Comparison of ENCODE assay signal across 13 cellular contexts in genomic region chr9:110109331-110110110, GRCh38.
DNase-seq lines count a peak whose midpoint lies in the region; ATAC-seq and TF ChIP-seq lines count a peak whose summit lies in the region.
"Had no signal": no experiment of that assay in that cellular context is flagged by ENCODE, and none has a peak within 500 bp of the region (broad histone marks: within the 10 kb centered on the region; RNA-seq: fewer than 3 reads in every experiment).

No MANE protein-coding gene starts in this region.

- H3K9me3 Mint-ChIP-seq in IgD-negative memory B cell (no peaks in the 10 kb centered on the region), Calu3 (ENCODE audit: low read depth, unreplicated experiment) (no peaks in the 10 kb centered on the region)
- no peaks in the 10 kb centered on the region for H3K9me3 Mint-ChIP-seq in CD4-positive, alpha-beta T cell

- intact Hi-C loops in Calu3 (cut with micrococcal nuclease; ENCODE audit: unreplicated experiment) = no loop called here
- intact Hi-C loops in CD4-positive, alpha-beta T cell (cut with DNase I, micrococcal nuclease) = no loop called here

- ATAC-seq in DND-41 (ENCODE audit: insufficient read depth, low read depth) (no peak), GM21786 (IDR thresholded peaks at IDR 0.05; ENCODE audit: unreplicated experiment) (peak; percentile 4), HG02970 (IDR thresholded peaks at IDR 0.05; ENCODE audit: low FRiP score, unreplicated experiment) (no peak)
- no peak for ATAC-seq in CD4-positive, alpha-beta T cell (ENCODE audit: poor library complexity)
- ATAC-seq: esophagus mucosa had no signal

- H3K27me3 Mint-ChIP-seq in IgD-negative memory B cell (no peaks in the 10 kb centered on the region), Calu3 (ENCODE audit: unreplicated experiment) (no peaks in the 10 kb centered on the region)
- H3K27me3 Mint-ChIP-seq in CD4-positive, alpha-beta T cell = no peaks in the 10 kb centered on the region

- H3K4me1 Mint-ChIP-seq in IgD-negative memory B cell (peaks cover 60 to 65% (median 62%) of the 10 kb centered on the region in 3 donors), Calu3 (ENCODE audit: low read depth, unreplicated experiment) (no peaks in the 10 kb centered on the region)
- H3K4me1 Mint-ChIP-seq in CD4-positive, alpha-beta T cell (ENCODE audit: low read depth) = no peaks in the 10 kb centered on the region

- H3K27me3 ChIP-seq in DND-41 (ENCODE audit: insufficient read depth, low read length, poor library complexity) = no peaks in the 10 kb centered on the region
- no peaks in the 10 kb centered on the region for H3K27me3 ChIP-seq in CD4-positive, alpha-beta T cell (ENCODE audit: control insufficient read depth, insufficient read depth, low read length)

- H4K20me1 ChIP-seq in DND-41 (ENCODE audit: insufficient read depth, low read length) = peaks cover 34% of the 10 kb centered on the region; the same call in 1 of the 2 replicates

- DNase-seq in DND-41 (no peak), fibroblast of pulmonary artery (ENCODE audit: low read depth) (peak; percentile 41), Calu3 (no peak), ecto neural progenitor cell (ENCODE audit: low spot score) (no peak)
- DNase-seq in CD4-positive, alpha-beta T cell = no peak
- DNase-seq: DMS153, midbrain, NCI-H1048, NCI-H446 had no signal

- H3K9me3 ChIP-seq in DND-41 (ENCODE audit: insufficient read depth, low read length, severe bottlenecking) = no peaks in the 10 kb centered on the region
- no peaks in the 10 kb centered on the region for H3K9me3 ChIP-seq in CD4-positive, alpha-beta T cell (ENCODE audit: control insufficient read depth, low read length)

- H3K36me3 ChIP-seq in DND-41 (ENCODE audit: insufficient read depth, low read length) = peaks cover 17% of the 10 kb centered on the region

- no peak for TF ChIP-seq CTCF in DND-41 (IDR thresholded peaks at IDR 0.05; ENCODE audit: borderline replicate concordance, extremely low read depth, low read length, poor library complexity, severe bottlenecking)
- TF ChIP-seq CTCF in fibroblast of pulmonary artery (IDR thresholded peaks at IDR 0.05; ENCODE audit: low read length, missing control alignments) = no peak
- TF ChIP-seq CTCF in Calu3 (IDR thresholded peaks at IDR 0.05; ENCODE audit: unreplicated experiment) = no peak
- no peak for TF ChIP-seq CTCF in CD4-positive, alpha-beta T cell (IDR thresholded peaks at IDR 0.05)

- H3K27ac ChIP-seq in DND-41 (ENCODE audit: low read length) = 0 out of 2 replicates have a peak overlapping the region, but pooled peaks have one; percentile 10
- no peak overlapping the region for H3K27ac ChIP-seq in CD4-positive, alpha-beta T cell (ENCODE audit: low read depth, low read length)

- peaks cover 100% of the 10 kb centered on the region for H3K79me2 ChIP-seq in DND-41 (ENCODE audit: insufficient read depth, low read length)

- H3K4me3 ChIP-seq in DND-41 (ENCODE audit: low read depth in 1 of 2, low read length in 2 of 2) (no peak overlapping the region), fibroblast of pulmonary artery (replicated peaks; ENCODE audit: low read depth, low read length) (no peak overlapping the region)

- POLR2A ChIA-PET in CD4-positive, alpha-beta T cell (lab: Charles Lee) = no interaction called here

- no peaks in the 10 kb centered on the region for H3K4me1 ChIP-seq in DND-41 (ENCODE audit: insufficient read depth, low read length)

- H3K27ac Mint-ChIP-seq in IgD-negative memory B cell = peak overlapping the region; percentile 35 to 77 (median 76)
- no peak overlapping the region for H3K27ac Mint-ChIP-seq in Calu3 (ENCODE audit: unreplicated experiment)
- no peak overlapping the region for H3K27ac Mint-ChIP-seq in CD4-positive, alpha-beta T cell

- H2AFZ ChIP-seq in DND-41 (ENCODE audit: low read depth, low read length) = no peak overlapping the region

- BruUV-seq in Calu3 (replicated peaks; lab: Mats Ljungman, UMichigan) = no TSS peak

- H3K4me2 ChIP-seq in DND-41 (ENCODE audit: insufficient read depth, low read length) = no peak overlapping the region

- CTCF ChIA-PET in Calu3 (lab: Charles Lee) = no interaction called here
- CTCF ChIA-PET in CD4-positive, alpha-beta T cell (lab: Charles Lee) = no interaction called here

- peaks cover 4% of the 10 kb centered on the region for H3K36me3 Mint-ChIP-seq in IgD-negative memory B cell
- H3K36me3 Mint-ChIP-seq in Calu3 (ENCODE audit: insufficient read depth, unreplicated experiment) = no peaks in the 10 kb centered on the region
- H3K36me3 Mint-ChIP-seq in CD4-positive, alpha-beta T cell (ENCODE audit: low read depth) = no peaks in the 10 kb centered on the region

- H3K4me3 Mint-ChIP-seq in IgD-negative memory B cell (peak overlapping the region in 3 of 4 donors; percentile 36 to 85 (median 83)), Calu3 (ENCODE audit: low read depth, unreplicated experiment) (no peak overlapping the region)
- H3K4me3 Mint-ChIP-seq in CD4-positive, alpha-beta T cell = no peak overlapping the region

- no peak overlapping the region for H3K9ac ChIP-seq in DND-41 (ENCODE audit: low read depth, low read length)

Comparison
In these comparisons a context has a peak if more than half of its experiments do, and no peak if none do; other contexts are left out.
1. H3K27ac Mint-ChIP-seq: peak in IgD-negative memory B cell (3 of 3); none in Calu3 (single experiment) and CD4-positive, alpha-beta T cell (single experiment).
2. H3K4me3 Mint-ChIP-seq: peak in IgD-negative memory B cell (3 of 4); none in Calu3 (single experiment) and CD4-positive, alpha-beta T cell (single experiment).